ENCODE assay signal across 7 cellular contexts in genomic region chr5:151123897-151124751, GRCh38. TPM values are rescaled to one million over a fixed set of nuclear protein-coding genes. Genes with fewer than 3 reads are reported as not detected.
DNase-seq lines count a peak whose midpoint lies in the region; ATAC-seq and TF ChIP-seq lines count a peak whose summit lies in the region.

No MANE protein-coding gene starts in this region.

- H3K27ac ChIP-seq in GM23338 (ENCODE audit: low read depth) = no peak overlapping the region

- H4K20me1 ChIP-seq in GM23338 (replicated peaks; ENCODE audit: insufficient read depth) = peaks cover 6% of the 10 kb centered on the region

- no peaks in the 10 kb centered on the region for H3K9me3 Mint-ChIP-seq in GM23338
- no peaks in the 10 kb centered on the region for H3K9me3 Mint-ChIP-seq in activated naive CD4-positive, alpha-beta T cell treated with anti-CD3 and anti-CD28 coated beads, Interleukin-2, amount 50 U/mL, for 72 hours

- no peaks in the 10 kb centered on the region for H3K4me1 ChIP-seq in GM23338 (ENCODE audit: insufficient read depth)

- H3K4me2 ChIP-seq in GM23338 = no peak overlapping the region

- peaks cover 29% of the 10 kb centered on the region for H3K36me3 Mint-ChIP-seq in GM23338 (ENCODE audit: low read depth)
- peaks cover 17 to 41% of the 10 kb centered on the region in 2 donors for H3K36me3 Mint-ChIP-seq in activated naive CD4-positive, alpha-beta T cell treated with anti-CD3 and anti-CD28 coated beads, Interleukin-2, amount 50 U/mL, for 72 hours

- DNase-seq in GM23338 (ENCODE audit: low spot score) (no peak), NAMALWA (ENCODE audit: low spot score) (peak; percentile 96), myocyte (ENCODE audit: low read depth) (peak; percentile 91), Kasumi-1 (lab: John Stamatoyannopoulos, UW) (no peak), NCI-H128 (lab: John Stamatoyannopoulos, UW; ENCODE audit: unreplicated experiment) (no peak)
- no peak for DNase-seq in activated naive CD4-positive, alpha-beta T cell treated with anti-CD3 and anti-CD28 coated beads, Interleukin-2, amount 50 U/mL, for 72 hours (ENCODE audit: low spot score in 2 of 2)

- peaks cover 7% of the 10 kb centered on the region for H3K36me3 ChIP-seq in GM23338 (ENCODE audit: insufficient read depth)

- no peaks in the 10 kb centered on the region for H3K79me2 ChIP-seq in GM23338 (replicated peaks; ENCODE audit: insufficient read depth)

- no peak overlapping the region for H3K4me3 Mint-ChIP-seq in GM23338

- no peak for TF ChIP-seq CTCF in GM23338 (conservative IDR thresholded peaks at IDR 0.05; ENCODE audit: low read depth in 2 of 2)

- ATAC-seq in GM18520 (IDR thresholded peaks at IDR 0.05; ENCODE audit: unreplicated experiment) (peak; percentile 56), GM23338 (peak; percentile 44)
- peak in 1 of 2 donors; percentile 19 for ATAC-seq in activated naive CD4-positive, alpha-beta T cell treated with anti-CD3 and anti-CD28 coated beads, Interleukin-2, amount 50 U/mL, for 72 hours

- H3K27me3 ChIP-seq in GM23338 (ENCODE audit: insufficient read depth) = no peaks in the 10 kb centered on the region

- no peaks in the 10 kb centered on the region for H3K9me2 ChIP-seq in GM23338 (ENCODE audit: insufficient read depth)

- H3K4me3 ChIP-seq in GM23338 = no peak overlapping the region

- H2AFZ ChIP-seq in GM23338 = no peak overlapping the region

- H3K4me1 Mint-ChIP-seq in GM23338 = peaks cover 10% of the 10 kb centered on the region; the same call in 2 of the 3 replicates

- no peak overlapping the region for H3K27ac Mint-ChIP-seq in GM23338
- peak overlapping the region; percentile 32 to 80 for H3K27ac Mint-ChIP-seq in activated naive CD4-positive, alpha-beta T cell treated with anti-CD3 and anti-CD28 coated beads, Interleukin-2, amount 50 U/mL, for 72 hours

- H3F3A ChIP-seq in GM23338 (replicated peaks; ENCODE audit: low read depth) = no peaks in the 10 kb centered on the region

- H3K27me3 Mint-ChIP-seq in GM23338 (ENCODE audit: insufficient read depth, low read depth, poor library complexity) = peaks cover 14% of the 10 kb centered on the region

TF ChIP-seq in GM23338, 12 proteins besides CTCF, POLR2A, EP300 and RAD21:
- no peak for TF ChIP-seq EZH2 (IDR thresholded peaks at IDR 0.05; ENCODE audit: low read depth, unreplicated experiment)
- TF ChIP-seq STAT1 (IDR thresholded peaks at IDR 0.05; ENCODE audit: unreplicated experiment) = no peak
- TF ChIP-seq REST (IDR thresholded peaks at IDR 0.05; ENCODE audit: unreplicated experiment) = no peak
- no peak for TF ChIP-seq ZNF331 (CRISPR knock-in tag; IDR thresholded peaks at IDR 0.05; ENCODE audit: low read depth)
- no peak for TF ChIP-seq ZNF114 (CRISPR knock-in tag; IDR thresholded peaks at IDR 0.05)
- no peak for TF ChIP-seq ETS1 (IDR thresholded peaks at IDR 0.05)
- no peak for TF ChIP-seq EZH2phosphoT487 (IDR thresholded peaks at IDR 0.05; ENCODE audit: unreplicated experiment)
- TF ChIP-seq NANOG (IDR thresholded peaks at IDR 0.05; ENCODE audit: borderline replicate concordance) = no peak

RNA-seq across cellular contexts. Expression of gene ANXA6, which starts 33.5 kb away (rescaled TPM):
- 87.4 and 110 TPM in 2 replicates for total RNA-seq in GM23338 (2014; rRNA removed; shearing (Covaris generic))
- 26.5 and 30.2 TPM in 2 replicates for polyA plus RNA-seq in GM23338 (2016; fragmentation: Nextera tagmentation; extraction: Ambion mirVana)
- total RNA-seq in activated naive CD4-positive, alpha-beta T cell treated with anti-CD3 and anti-CD28 coated beads, Interleukin-2, amount 50 U/mL, for 72 hours = 100 to 1,000 TPM; 282 to 356 TPM
- total RNA-seq in myocyte = 591 and 661 TPM in 2 replicates
- polyA plus RNA-seq in myocyte (2012) = 596 TPM

RNA-seq across cellular contexts. Expression of gene TNIP1, which starts 43.3 kb away (rescaled TPM):
- 29.6 and 35.8 TPM in 2 replicates for total RNA-seq in GM23338 (2014; rRNA removed; shearing (Covaris generic))
- polyA plus RNA-seq in GM23338 (2016; fragmentation: Nextera tagmentation; extraction: Ambion mirVana) = 10.3 and 12.2 TPM in 2 replicates
- total RNA-seq in activated naive CD4-positive, alpha-beta T cell treated with anti-CD3 and anti-CD28 coated beads, Interleukin-2, amount 50 U/mL, for 72 hours = 100 to 1,000 TPM; 221 to 276 TPM
- 213 and 269 TPM in 2 replicates for total RNA-seq in myocyte
- polyA plus RNA-seq in myocyte (2012) = 153 TPM

Comparison
In these comparisons a context has a peak if more than half of its experiments do, and no peak if none do; other contexts are left out.
1. DNase-seq: peak in NAMALWA (single experiment) and myocyte (single experiment); none in GM23338 (single experiment), activated naive CD4-positive, alpha-beta T cell treated with anti-CD3 and anti-CD28 coated beads, Interleukin-2, amount 50 U/mL, for 72 hours (0 of 2), Kasumi-1 (0 of 2) and NCI-H128 (single experiment).